12 cellular contexts compared by ENCODE assay signal in the genomic region with DNA sequence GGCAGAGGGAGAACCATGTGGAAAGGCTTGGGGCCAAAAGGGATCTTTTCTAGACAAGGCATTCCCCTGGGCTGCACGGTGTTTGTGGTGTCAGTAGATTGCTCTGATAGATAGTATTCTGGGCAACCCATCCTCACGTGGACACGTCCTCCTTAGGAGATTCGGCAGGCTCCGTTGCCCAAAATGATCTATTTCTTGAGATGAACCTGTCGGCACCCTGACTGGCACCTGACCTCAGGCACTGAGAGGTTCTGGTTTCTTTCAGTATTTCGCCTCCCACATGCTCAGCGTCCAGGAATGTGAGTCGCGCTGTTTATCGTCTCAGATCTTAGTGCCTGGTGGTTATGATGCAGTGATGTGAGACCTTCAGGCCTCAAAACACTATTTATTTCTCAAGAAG.
A peak's percentile ranks its signal among the peaks of the same experiment; 100 is the strongest.
DNase-seq lines count a peak whose midpoint lies in the region; ATAC-seq and TF ChIP-seq lines count a peak whose summit lies in the region.
"Had no signal": no experiment of that assay in that cellular context is flagged by ENCODE, and none has a peak within 500 bp of the region (broad histone marks: within the 10 kb centered on the region; RNA-seq: fewer than 3 reads in every experiment).

No MANE protein-coding gene starts in this region.

- H3K4me3 Mint-ChIP-seq in activated naive CD4-positive, alpha-beta T cell treated with anti-CD3 and anti-CD28 coated beads for 36 hours, result no peak overlapping the region
- no peak overlapping the region for H3K4me3 Mint-ChIP-seq in endodermal cell
- H3K4me3 Mint-ChIP-seq: nephron had no signal

- H3K27ac ChIP-seq in PC-9 (peak overlapping the region; percentile 48; the same call in 1 of the 2 replicates), endodermal cell (ENCODE audit: low read depth, low read length) (no peak overlapping the region)
- H3K27ac ChIP-seq: epithelial cell of prostate had no signal

- peaks cover 0 to 8% of the 10 kb centered on the region in 2 donors for H3K9me3 Mint-ChIP-seq in activated naive CD4-positive, alpha-beta T cell treated with anti-CD3 and anti-CD28 coated beads, Interleukin-2, amount 50 U/mL, for 72 hours
- peaks cover 6% of the 10 kb centered on the region for H3K9me3 Mint-ChIP-seq in activated naive CD4-positive, alpha-beta T cell treated with anti-CD3 and anti-CD28 coated beads for 36 hours
- H3K9me3 Mint-ChIP-seq in endodermal cell, result no peaks in the 10 kb centered on the region

- H3K9me2 ChIP-seq in PC-9 (ENCODE audit: insufficient read depth), result no peaks in the 10 kb centered on the region

- H3K9ac ChIP-seq in endodermal cell (ENCODE audit: extremely low read depth, low read length, poor library complexity, severe bottlenecking), result no peak overlapping the region

- H4K20me1 ChIP-seq in PC-9 (ENCODE audit: insufficient read depth), result no peaks in the 10 kb centered on the region

- CTCF ChIA-PET in activated naive CD4-positive, alpha-beta T cell treated with anti-CD3 and anti-CD28 coated beads for 36 hours (lab: Charles Lee), result no interaction called here
- CTCF ChIA-PET in PC-9 (lab: Charles Lee), result no interaction called here

- POLR2A ChIA-PET in PC-9 (lab: Charles Lee; ENCODE audit: unreplicated experiment), result no interaction called here

- H3K4me3 ChIP-seq in PC-9 (no peak overlapping the region), endodermal cell (ENCODE audit: low read length) (no peak overlapping the region)

- H2AFZ ChIP-seq in PC-9, result no peak overlapping the region

- no peak for DNase-seq in activated naive CD4-positive, alpha-beta T cell treated with anti-CD3 and anti-CD28 coated beads, Interleukin-2, amount 50 U/mL, for 72 hours (ENCODE audit: low spot score in 2 of 2)
- DNase-seq in activated naive CD4-positive, alpha-beta T cell treated with anti-CD3 and anti-CD28 coated beads for 36 hours, result no peak
- DNase-seq in PC-9 (peak; percentile 68 to 73), endodermal cell (peak; percentile 36), NCI-H2171 (lab: John Stamatoyannopoulos, UW) (no peak), NCI-H1092 (lab: John Stamatoyannopoulos, UW) (no peak), NCI-H345 treated with DMSO at 0.1 percent for 48 hours (lab: John Stamatoyannopoulos, UW; ENCODE audit: unreplicated experiment) (no peak)
- DNase-seq in stimulated activated CD4-positive, alpha-beta T cell treated with anti-CD3 and anti-CD28 coated beads, Interleukin-4, amount 100 ng/mL, for 24 hours, result peak; percentile 28
- DNase-seq: NCI-H1436, NCI-H526 treated with DMSO at 0.1 percent for 48 hours had no signal

- no peak overlapping the region for H3K27ac Mint-ChIP-seq in activated naive CD4-positive, alpha-beta T cell treated with anti-CD3 and anti-CD28 coated beads, Interleukin-2, amount 50 U/mL, for 72 hours
- H3K27ac Mint-ChIP-seq in activated naive CD4-positive, alpha-beta T cell treated with anti-CD3 and anti-CD28 coated beads for 36 hours, result no peak overlapping the region
- no peak overlapping the region for H3K27ac Mint-ChIP-seq in endodermal cell
- H3K27ac Mint-ChIP-seq: nephron had no signal

- H3K4me1 Mint-ChIP-seq in activated naive CD4-positive, alpha-beta T cell treated with anti-CD3 and anti-CD28 coated beads for 36 hours (ENCODE audit: low read depth), result peaks cover 14% of the 10 kb centered on the region
- no peaks in the 10 kb centered on the region for H3K4me1 Mint-ChIP-seq in endodermal cell

- H3K4me1 ChIP-seq in PC-9 (replicated peaks; ENCODE audit: insufficient read depth) (peaks cover 29% of the 10 kb centered on the region), endodermal cell (ENCODE audit: control insufficient read depth, insufficient read depth, low read length) (no peaks in the 10 kb centered on the region)

- no peaks in the 10 kb centered on the region for H3K9me3 ChIP-seq in PC-9 (ENCODE audit: insufficient read depth, low read depth)
- H3K9me3 ChIP-seq in endodermal cell (ENCODE audit: control insufficient read depth, low read length), result no peaks in the 10 kb centered on the region

- H3K27me3 Mint-ChIP-seq in activated naive CD4-positive, alpha-beta T cell treated with anti-CD3 and anti-CD28 coated beads for 36 hours (ENCODE audit: low read depth), result peaks cover 24% of the 10 kb centered on the region
- peaks cover 2% of the 10 kb centered on the region for H3K27me3 Mint-ChIP-seq in endodermal cell (ENCODE audit: insufficient read depth)

- WGBS in endodermal cell (ENCODE audit: insufficient coverage in 1 of 2, insufficient read length in 1 of 2), 2 experiments, result 93 to 96% methylated on average over 10 to 11 of the region's 11 CpGs

- ATAC-seq in activated naive CD4-positive, alpha-beta T cell treated with anti-CD3 and anti-CD28 coated beads, Interleukin-2, amount 50 U/mL, for 72 hours, result peak; percentile 56 to 80

- peaks cover 7 to 10% of the 10 kb centered on the region in 2 donors for H3K36me3 Mint-ChIP-seq in activated naive CD4-positive, alpha-beta T cell treated with anti-CD3 and anti-CD28 coated beads, Interleukin-2, amount 50 U/mL, for 72 hours
- H3K36me3 Mint-ChIP-seq in activated naive CD4-positive, alpha-beta T cell treated with anti-CD3 and anti-CD28 coated beads for 36 hours (ENCODE audit: low read depth), result peaks cover 6% of the 10 kb centered on the region
- H3K36me3 Mint-ChIP-seq in endodermal cell (ENCODE audit: low read depth), result no peaks in the 10 kb centered on the region

- no peaks in the 10 kb centered on the region for H3K79me2 ChIP-seq in PC-9 (ENCODE audit: low read depth)

- TF ChIP-seq CTCF in PC-9 (conservative IDR thresholded peaks at IDR 0.05) (no peak), endodermal cell (conservative IDR thresholded peaks at IDR 0.05) (no peak)

- peak overlapping the region; percentile 54 for H3K4me2 ChIP-seq in PC-9

- H3F3A ChIP-seq in PC-9 (ENCODE audit: insufficient read depth, low read depth), result peaks cover 7% of the 10 kb centered on the region; the same call in 1 of the 2 replicates

- intact Hi-C loops in activated naive CD4-positive, alpha-beta T cell treated with anti-CD3 and anti-CD28 coated beads for 36 hours (cut with micrococcal nuclease), result no loop called here
- intact Hi-C loops in PC-9 (cut with micrococcal nuclease; ENCODE audit: unreplicated experiment), result loop anchor here (5.0 kb wide), 2 partner anchors 44 to 59 kb away; no protein-coding TSS in a partner anchor

- H3K36me3 ChIP-seq in PC-9 (ENCODE audit: low read depth) (no peaks in the 10 kb centered on the region), endodermal cell (ENCODE audit: control insufficient read depth, insufficient read depth, low read length) (no peaks in the 10 kb centered on the region)

- H3K27me3 ChIP-seq in PC-9 (ENCODE audit: insufficient read depth, low read depth) (no peaks in the 10 kb centered on the region), endodermal cell (ENCODE audit: control insufficient read depth, insufficient read depth, low read length, poor library complexity, severe bottlenecking) (no peaks in the 10 kb centered on the region)

- BruUV-seq in PC-9 (replicated peaks; lab: Mats Ljungman, UMichigan), result no TSS peak

Comparison
In these comparisons a context has a peak if more than half of its experiments do, and no peak if none do; other contexts are left out.
1. DNase-seq: peak in PC-9 (2 of 2), endodermal cell (single experiment) and stimulated activated CD4-positive, alpha-beta T cell treated with anti-CD3 and anti-CD28 coated beads, Interleukin-4, amount 100 ng/mL, for 24 hours (single experiment); none in activated naive CD4-positive, alpha-beta T cell treated with anti-CD3 and anti-CD28 coated beads, Interleukin-2, amount 50 U/mL, for 72 hours (0 of 2), activated naive CD4-positive, alpha-beta T cell treated with anti-CD3 and anti-CD28 coated beads for 36 hours (single experiment), NCI-H2171 (single experiment), NCI-H1092 (single experiment) and NCI-H345 treated with DMSO at 0.1 percent for 48 hours (single experiment).